15 cellular contexts compared by ENCODE assay signal in the genomic region with DNA sequence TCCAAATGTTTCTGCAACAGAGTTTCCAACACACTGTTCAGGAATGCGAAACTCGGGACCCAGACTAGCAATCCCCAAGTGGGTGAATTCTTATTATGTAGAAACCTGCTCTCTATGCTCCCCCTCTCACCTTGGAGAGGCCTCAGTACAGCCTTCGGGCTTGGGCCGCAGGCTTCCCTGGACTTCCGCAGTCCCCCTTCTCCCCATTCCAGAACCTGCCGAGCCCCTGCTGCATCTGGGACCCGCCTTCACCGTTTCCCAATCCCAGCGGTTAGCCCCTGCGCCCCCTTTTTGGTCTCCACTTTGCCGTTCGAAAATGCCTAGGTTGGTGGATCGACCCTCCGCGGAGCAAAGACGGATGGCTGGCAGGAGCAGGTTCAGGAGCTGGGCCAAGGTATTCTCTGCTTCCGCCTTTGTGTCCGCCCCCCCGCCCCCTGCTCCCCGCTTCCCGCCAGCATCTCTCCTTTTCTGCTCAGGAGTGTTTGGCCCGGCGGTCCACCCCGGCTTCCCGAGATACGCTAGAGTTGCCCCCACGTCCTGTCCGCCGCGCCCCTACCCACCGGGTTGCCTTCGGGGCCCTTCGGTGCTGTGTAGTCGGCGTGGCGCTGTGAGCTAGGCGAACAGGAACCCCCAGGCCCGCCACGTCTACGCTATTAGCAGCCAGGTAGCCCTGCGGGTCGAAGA. TPM values are rescaled to one million over a fixed set of nuclear protein-coding genes. Genes with fewer than 3 reads are reported as not detected.
A peak's percentile ranks its signal among the peaks of the same experiment; 100 is the strongest.
DNase-seq lines count a peak whose midpoint lies in the region; ATAC-seq and TF ChIP-seq lines count a peak whose summit lies in the region.
"Had no signal": no experiment of that assay in that cellular context is flagged by ENCODE, and none has a peak within 500 bp of the region (broad histone marks: within the 10 kb centered on the region; RNA-seq: fewer than 3 reads in every experiment).

No MANE protein-coding gene starts in this region.

- peak overlapping the region in 2 of 7 donors; percentile 29 to 79 for H3K27ac Mint-ChIP-seq in CD4-positive, alpha-beta memory T cell
- no peak overlapping the region for H3K27ac Mint-ChIP-seq in osteocyte (ENCODE audit: unreplicated experiment)
- H3K27ac Mint-ChIP-seq in activated CD4-positive, alpha-beta memory T cell treated with anti-CD3 and anti-CD28 coated beads for 36 hours, result no peak overlapping the region
- H3K27ac Mint-ChIP-seq: activated CD4-positive, alpha-beta memory T cell treated with anti-CD3 and anti-CD28 coated beads, Interleukin-2, amount 10 ng/mL, durations not matched to agents 7 days and 5 days had no signal

- no peaks in the 10 kb centered on the region for H3K36me3 ChIP-seq in CD4-positive, alpha-beta memory T cell (ENCODE audit: insufficient read depth, low read length)
- H3K36me3 ChIP-seq in heart right ventricle, result no peaks in the 10 kb centered on the region
- H3K36me3 ChIP-seq: upper lobe of left lung had no signal

- peak overlapping the region in 6 of 8 donors; percentile 26 to 60 (median 40) for H3K4me3 Mint-ChIP-seq in CD4-positive, alpha-beta memory T cell
- peak overlapping the region; percentile 10 for H3K4me3 Mint-ChIP-seq in osteocyte (ENCODE audit: unreplicated experiment)
- H3K4me3 Mint-ChIP-seq in activated CD4-positive, alpha-beta memory T cell treated with anti-CD3 and anti-CD28 coated beads for 36 hours, result no peak overlapping the region
- H3K4me3 Mint-ChIP-seq: activated CD4-positive, alpha-beta memory T cell treated with anti-CD3 and anti-CD28 coated beads, Interleukin-2, amount 10 ng/mL, durations not matched to agents 7 days and 5 days had no signal

- H3K4me1 ChIP-seq in CD4-positive, alpha-beta memory T cell (ENCODE audit: insufficient read depth, low read length), result peaks cover 14% of the 10 kb centered on the region
- H3K4me1 ChIP-seq in heart right ventricle, result peaks cover 3 to 70% (median 37%) of the 10 kb centered on the region in 9 donors

- CTCF ChIA-PET in CD4-positive, alpha-beta memory T cell (lab: Charles Lee; ENCODE audit: partially characterized antibody), result no interaction called here
- CTCF ChIA-PET in activated CD4-positive, alpha-beta memory T cell treated with anti-CD3 and anti-CD28 coated beads for 36 hours (lab: Charles Lee), result no interaction called here

- POLR2A ChIA-PET in CD4-positive, alpha-beta memory T cell (lab: Charles Lee; ENCODE audit: partially characterized antibody), result interaction anchor here (1.0 kb wide), 1 partner anchor 9 kb away, joined by 3 read pairs; no protein-coding TSS in a partner anchor
- POLR2A ChIA-PET in activated CD4-positive, alpha-beta memory T cell treated with anti-CD3 and anti-CD28 coated beads for 36 hours (lab: Charles Lee), result no interaction called here

- no peaks in the 10 kb centered on the region for H3K9me3 ChIP-seq in CD4-positive, alpha-beta memory T cell (ENCODE audit: control insufficient read depth in 1 of 2, low read length in 2 of 2)
- no peaks in the 10 kb centered on the region for H3K9me3 ChIP-seq in heart right ventricle
- H3K9me3 ChIP-seq: upper lobe of left lung had no signal

- TF ChIP-seq CTCF in heart right ventricle (IDR thresholded peaks at IDR 0.05) (no peak), osteocyte (IDR thresholded peaks at IDR 0.05) (no peak)

- H3K27ac ChIP-seq in CD4-positive, alpha-beta memory T cell (ENCODE audit: low read depth, low read length), result no peak overlapping the region
- peak overlapping the region; percentile 74 to 97 (median 96) for H3K27ac ChIP-seq in heart right ventricle
- H3K27ac ChIP-seq: C4-2B, upper lobe of left lung had no signal

- 12 to 20% methylated on average over 42 of the region's 42 CpGs for WGBS in heart right ventricle, 2 donors

- peaks cover 13 to 37% (median 23%) of the 10 kb centered on the region in 4 donors for H3K4me1 Mint-ChIP-seq in CD4-positive, alpha-beta memory T cell
- peaks cover 46% of the 10 kb centered on the region for H3K4me1 Mint-ChIP-seq in osteocyte (ENCODE audit: unreplicated experiment)
- H3K4me1 Mint-ChIP-seq in activated CD4-positive, alpha-beta memory T cell treated with anti-CD3 and anti-CD28 coated beads for 36 hours (ENCODE audit: low read depth), result peaks cover 21% of the 10 kb centered on the region

- H3K27me3 ChIP-seq in CD4-positive, alpha-beta memory T cell (ENCODE audit: insufficient read depth, low read length), result peaks cover 95% of the 10 kb centered on the region
- peaks cover 0 to 99% (median 54%) of the 10 kb centered on the region in 7 donors for H3K27me3 ChIP-seq in heart right ventricle

- DNase-seq in CD4-positive, alpha-beta memory T cell, result no peak
- peak in 1 of 2 donors; percentile 28 for DNase-seq in heart right ventricle
- DNase-seq in osteocyte (ENCODE audit: extremely low spot score, unreplicated experiment), result peak; percentile 78
- DNase-seq in HCEC 1CT, result no peak
- DNase-seq in activated CD4-positive, alpha-beta memory T cell treated with anti-CD3 and anti-CD28 coated beads for 36 hours, result no peak
- DNase-seq in activated naive CD4-positive, alpha-beta T cell treated with anti-CD3 and anti-CD28 coated beads, Interleukin-2, amount 50 U/mL, for 16 hours, result no peak
- DNase-seq: activated CD4-positive, alpha-beta memory T cell treated with anti-CD3 and anti-CD28 coated beads, Interleukin-2, amount 10 ng/mL, durations not matched to agents 7 days and 5 days; anterior cingulate cortex; erythroblast; NCI-H2081 treated with DMSO at 0.1 percent for 48 hours; T-helper 1 cell had no signal

- ATAC-seq in SK-N-SH treated with all-trans-retinoic acid at 6 μM for 48 hours (peak; percentile 2), heart right ventricle (no peak), GM18511 (IDR thresholded peaks at IDR 0.05; ENCODE audit: unreplicated experiment) (no peak)

- peaks cover 2 to 3% of the 10 kb centered on the region in 2 donors for H3K36me3 Mint-ChIP-seq in CD4-positive, alpha-beta memory T cell
- H3K36me3 Mint-ChIP-seq in osteocyte (ENCODE audit: unreplicated experiment), result no peaks in the 10 kb centered on the region
- H3K36me3 Mint-ChIP-seq in activated CD4-positive, alpha-beta memory T cell treated with anti-CD3 and anti-CD28 coated beads for 36 hours, result peaks cover 3% of the 10 kb centered on the region

- intact Hi-C loops in CD4-positive, alpha-beta memory T cell (cut with micrococcal nuclease), result no loop called here
- intact Hi-C loops in heart right ventricle (cut with DNase I), result loop anchor here in 2 of 10 donors (5.0 to 10.0 kb wide), 2 partner anchors 164 to 606 kb away; no protein-coding TSS in a partner anchor
- intact Hi-C loops in activated CD4-positive, alpha-beta memory T cell treated with anti-CD3 and anti-CD28 coated beads for 36 hours (cut with micrococcal nuclease), result no loop called here

- H3K27me3 Mint-ChIP-seq in CD4-positive, alpha-beta memory T cell, result peaks cover 78 to 82% of the 10 kb centered on the region in 2 donors
- peaks cover 98% of the 10 kb centered on the region for H3K27me3 Mint-ChIP-seq in osteocyte (ENCODE audit: unreplicated experiment)
- H3K27me3 Mint-ChIP-seq in activated CD4-positive, alpha-beta memory T cell treated with anti-CD3 and anti-CD28 coated beads for 36 hours, result peaks cover 89% of the 10 kb centered on the region

- no peak overlapping the region for H3K4me3 ChIP-seq in CD4-positive, alpha-beta memory T cell (ENCODE audit: low read length in 2 of 2)
- peak overlapping the region; percentile 7 to 56 (median 46) for H3K4me3 ChIP-seq in heart right ventricle
- H3K4me3 ChIP-seq: upper lobe of left lung had no signal

- peaks cover 0 to 54% (median 28%) of the 10 kb centered on the region in 8 donors for H3K9me3 Mint-ChIP-seq in CD4-positive, alpha-beta memory T cell
- no peaks in the 10 kb centered on the region for H3K9me3 Mint-ChIP-seq in osteocyte (ENCODE audit: unreplicated experiment)
- no peaks in the 10 kb centered on the region for H3K9me3 Mint-ChIP-seq in activated CD4-positive, alpha-beta memory T cell treated with anti-CD3 and anti-CD28 coated beads for 36 hours

TF ChIP-seq in SK-N-SH treated with all-trans-retinoic acid at 6 μM for 48 hours, 23 proteins besides CTCF, POLR2A, EP300 and RAD21 (continues in another document):
- TF ChIP-seq GLIS3 (CRISPR knock-in tag; IDR thresholded peaks at IDR 0.05) (peak; percentile 70; the same call in 1 of the 2 replicates), ZNF70 (CRISPR knock-in tag; IDR thresholded peaks at IDR 0.05) (peak; percentile 58; the same call in 1 of the 2 replicates), BACH2 (CRISPR knock-in tag; IDR thresholded peaks at IDR 0.05; ENCODE audit: borderline replicate concordance) (no peak), RARB (CRISPR knock-in tag; IDR thresholded peaks at IDR 0.05) (no peak), TOX (CRISPR knock-in tag; IDR thresholded peaks at IDR 0.05; ENCODE audit: borderline replicate concordance) (no peak)
- TF ChIP-seq, protein P1, sequence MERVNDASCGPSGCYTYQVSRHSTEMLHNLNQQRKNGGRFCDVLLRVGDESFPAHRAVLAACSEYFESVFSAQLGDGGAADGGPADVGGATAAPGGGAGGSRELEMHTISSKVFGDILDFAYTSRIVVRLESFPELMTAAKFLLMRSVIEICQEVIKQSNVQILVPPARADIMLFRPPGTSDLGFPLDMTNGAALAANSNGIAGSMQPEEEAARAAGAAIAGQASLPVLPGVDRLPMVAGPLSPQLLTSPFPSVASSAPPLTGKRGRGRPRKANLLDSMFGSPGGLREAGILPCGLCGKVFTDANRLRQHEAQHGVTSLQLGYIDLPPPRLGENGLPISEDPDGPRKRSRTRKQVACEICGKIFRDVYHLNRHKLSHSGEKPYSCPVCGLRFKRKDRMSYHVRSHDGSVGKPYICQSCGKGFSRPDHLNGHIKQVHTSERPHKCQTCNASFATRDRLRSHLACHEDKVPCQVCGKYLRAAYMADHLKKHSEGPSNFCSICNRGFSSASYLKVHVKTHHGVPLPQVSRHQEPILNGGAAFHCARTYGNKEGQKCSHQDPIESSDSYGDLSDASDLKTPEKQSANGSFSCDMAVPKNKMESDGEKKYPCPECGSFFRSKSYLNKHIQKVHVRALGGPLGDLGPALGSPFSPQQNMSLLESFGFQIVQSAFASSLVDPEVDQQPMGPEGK (CRISPR knock-in tag; IDR thresholded peaks at IDR 0.05; ENCODE audit: borderline replicate concordance), result peak; percentile 14; the same call in 1 of the 2 replicates

RNA-seq across cellular contexts. Expression of a gene that starts 11.5 kb away (rescaled TPM):
- not detected for total RNA-seq in CD4-positive, alpha-beta memory T cell
- polyA plus RNA-seq in CD4-positive, alpha-beta memory T cell, result not detected
- total RNA-seq in heart right ventricle (100 to 1,000 TPM in 7 of 10 donors, 10 to 100 TPM in 3; 64.6 to 196 (median 130) TPM), osteocyte (not detected in 2 replicates)
- 10 to 100 TPM; 48.6 to 90.7 TPM for polyA plus RNA-seq in heart right ventricle
- not detected for total RNA-seq in activated CD4-positive, alpha-beta memory T cell treated with anti-CD3 and anti-CD28 coated beads for 36 hours
- total RNA-seq: activated CD4-positive, alpha-beta memory T cell treated with anti-CD3 and anti-CD28 coated beads, Interleukin-2, amount 10 ng/mL, durations not matched to agents 7 days and 5 days had no signal

Comparison
In these comparisons a context has a peak if more than half of its experiments do, and no peak if none do; other contexts are left out.
1. H3K4me3 ChIP-seq: peak in heart right ventricle (10 of 10); none in CD4-positive, alpha-beta memory T cell (0 of 2).
2. RNA of a gene that starts 11.5 kb away (total RNA-seq): 64.6 to 196 TPM in heart right ventricle; not detected in CD4-positive, alpha-beta memory T cell, not detected in osteocyte and not detected in activated CD4-positive, alpha-beta memory T cell treated with anti-CD3 and anti-CD28 coated beads for 36 hours; every median in the first group is over 10 times any median in the second.